17 cellular contexts compared by ENCODE assay signal in the genomic region with DNA sequence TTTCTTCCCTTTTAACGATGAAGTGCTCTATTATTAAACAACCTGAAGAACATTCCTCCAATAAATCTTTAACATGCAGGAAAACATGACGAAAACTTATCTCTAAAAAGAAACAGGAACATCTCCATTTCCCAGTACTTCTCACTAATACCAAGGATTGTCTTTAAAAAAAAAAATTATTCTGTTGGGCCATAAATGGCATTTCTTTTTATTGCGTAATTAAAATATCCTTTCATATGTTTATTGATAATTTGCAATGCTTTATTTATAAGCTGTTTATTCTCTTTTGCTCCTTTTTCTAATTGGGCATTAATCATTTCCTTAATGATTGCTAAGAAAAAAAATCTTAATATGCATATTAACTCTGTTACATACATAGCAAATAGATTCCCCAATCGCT.
"Had no signal": no experiment of that assay in that cellular context is flagged by ENCODE, and none has a peak within 500 bp of the region (broad histone marks: within the 10 kb centered on the region; RNA-seq: fewer than 3 reads in every experiment).

No MANE protein-coding gene starts in this region.

- H3K9me3 ChIP-seq: colonic mucosa, esophagus squamous epithelium, neutrophil, right atrium auricular region, stomach, thoracic aorta had no signal

- DNase-seq: colonic mucosa; dermis blood vessel endothelial cell; esophagus squamous epithelium; foreskin fibroblast; left colon; naive thymus-derived CD4-positive, alpha-beta T cell; posterior cingulate gyrus; small intestine; stimulated activated CD4-positive, alpha-beta T cell treated with anti-CD3 and anti-CD28 coated beads, Interleukin-12 subunit alpha, Interleukin-12 subunit beta, amount 100 ng/mL, for 4 hours; stimulated activated naive CD4-positive, alpha-beta T cell; stomach; substantia nigra; trophoblast cell had no signal

- FAIRE-seq: small intestine had no signal

- H3K27me3 ChIP-seq: colonic mucosa, esophagus squamous epithelium, hepatocyte, right atrium auricular region, stomach had no signal

- H3K36me3 ChIP-seq: colonic mucosa, esophagus squamous epithelium, neutrophil, right atrium auricular region, stomach, thoracic aorta had no signal

- H3K4me1 ChIP-seq: colonic mucosa had no signal

- H3K27ac ChIP-seq: colonic mucosa, esophagus squamous epithelium, hepatocyte, neutrophil, right atrium auricular region, stomach, thoracic aorta had no signal

- H3K4me3 ChIP-seq: colonic mucosa, esophagus squamous epithelium, hepatocyte, right atrium auricular region, stomach, thoracic aorta had no signal

- ATAC-seq: left colon; naive thymus-derived CD4-positive, alpha-beta T cell had no signal
